1 cellular context compared by ENCODE assay signal in genomic region chr17:81733507-81734404, GRCh38.
A peak's percentile ranks its signal among the peaks of the same experiment; 100 is the strongest.
TF ChIP-seq lines count a peak whose summit lies in the region.

No MANE protein-coding gene starts in this region.

TF ChIP-seq in HepG2, 621 proteins besides CTCF, POLR2A, EP300 and RAD21 (continued from another document):
- TF ChIP-seq PRDM4 (CRISPR knock-in tag; IDR thresholded peaks at IDR 0.05; ENCODE audit: borderline replicate concordance) (no peak), TBL1XR1 (IDR thresholded peaks at IDR 0.05; ENCODE audit: borderline replicate concordance, low read length, partially characterized antibody) (no peak), PCBP1 (IDR thresholded peaks at IDR 0.05; ENCODE audit: borderline replicate concordance, low read depth, low read length) (peak; percentile 45; the same call in 1 of the 2 replicates), ZBTB43 (CRISPR knock-in tag; conservative IDR thresholded peaks at IDR 0.05) (no peak), YY1 (IDR thresholded peaks at IDR 0.05; ENCODE audit: insufficient read depth, insufficient replicate concordance, low read depth, low read length) (peak; percentile 54), TFDP2 (CRISPR knock-in tag; IDR thresholded peaks at IDR 0.05) (no peak), ZNF335 (CRISPR knock-in tag; IDR thresholded peaks at IDR 0.05) (0 out of 2 replicates have a peak, but pooled peaks have one; percentile 69), CCDC6 (CRISPR knock-in tag; IDR thresholded peaks at IDR 0.05) (no peak), JARID2 (CRISPR knock-in tag; IDR thresholded peaks at IDR 0.05; ENCODE audit: insufficient replicate concordance) (peak; percentile 51), ZNF274 (CRISPR knock-in tag; IDR thresholded peaks at IDR 0.05) (no peak), RXRA (CRISPR knock-in tag; IDR thresholded peaks at IDR 0.05) (peak; percentile 48; the same call in 1 of the 2 replicates), NFYC (CRISPR knock-in tag; IDR thresholded peaks at IDR 0.05) (peak; percentile 32; the same call in 1 of the 2 replicates), ZNF766 (CRISPR knock-in tag; IDR thresholded peaks at IDR 0.05; ENCODE audit: borderline replicate concordance) (no peak), RFXAP (CRISPR knock-in tag; IDR thresholded peaks at IDR 0.05; ENCODE audit: borderline replicate concordance) (peak; percentile 62; the same call in 1 of the 2 replicates), ZNF329 (CRISPR knock-in tag; IDR thresholded peaks at IDR 0.05; ENCODE audit: low read depth) (no peak), ATF2 (CRISPR knock-in tag; IDR thresholded peaks at IDR 0.05) (0 out of 2 replicates have a peak, but pooled peaks have one; percentile 34), TMF1 (CRISPR knock-in tag; IDR thresholded peaks at IDR 0.05; ENCODE audit: low read depth) (no peak), ZNF614 (CRISPR knock-in tag; IDR thresholded peaks at IDR 0.05; ENCODE audit: borderline replicate concordance) (peak; percentile 77; the same call in 1 of the 2 replicates), ZNF687 (CRISPR knock-in tag; IDR thresholded peaks at IDR 0.05) (peak; percentile 64; the same call in 1 of the 2 replicates), PTBP1 (IDR thresholded peaks at IDR 0.05; ENCODE audit: low read depth, low read length, poor library complexity, severe bottlenecking) (no peak)
